In genomic region chr2:26345554-26346453, GRCh38 we compare ENCODE assay signal across 8 cellular contexts. TPM values are rescaled to one million over a fixed set of nuclear protein-coding genes. Genes with fewer than 3 reads are reported as not detected.
DNase-seq lines count a peak whose midpoint lies in the region; ATAC-seq and TF ChIP-seq lines count a peak whose summit lies in the region.

Gene SELENOI, plus strand, starts transcription at chr2:26346143. Its CDS starts 90 bp downstream, at chr2:26346233.

- no peaks in the 10 kb centered on the region; the same call in 1 of the 2 replicates for H3K36me3 Mint-ChIP-seq in WTC11

- ATAC-seq in GM18909 (IDR thresholded peaks at IDR 0.05; ENCODE audit: poor library complexity, unreplicated experiment) (peak; percentile 94), HG03175 (IDR thresholded peaks at IDR 0.05; ENCODE audit: unreplicated experiment) (peak; percentile 94), WTC11 (peak; percentile 99)

- TF ChIP-seq CTCF in AG04450 (IDR thresholded peaks at IDR 0.05; ENCODE audit: low read depth, low read length) = no peak
- no peak for TF ChIP-seq CTCF in WTC11 (IDR thresholded peaks at IDR 0.05)
- TF ChIP-seq CTCF in smooth muscle cell (IDR thresholded peaks at IDR 0.05; ENCODE audit: borderline replicate concordance, insufficient read depth, poor library complexity, severe bottlenecking) = no peak

- peak within 1 kb of the TSS; percentile 87 for H3K27ac ChIP-seq in AG04450 (ENCODE audit: low read depth, low read length)
- H3K27ac ChIP-seq in caudate nucleus (ENCODE audit: low read depth, low read length) = peak within 1 kb of the TSS; percentile 88
- H3K27ac ChIP-seq in smooth muscle cell (ENCODE audit: low read depth) = peak within 1 kb of the TSS; percentile 91

- peaks cover 31% of the 10 kb centered on the region for H4K20me1 ChIP-seq in smooth muscle cell (ENCODE audit: low read depth)

- H3K9ac ChIP-seq in smooth muscle cell (ENCODE audit: low read depth) = peak within 1 kb of the TSS; percentile 89

- DNase-seq in AG04450 (ENCODE audit: low read depth, low spot score) = peak; percentile 98
- peak; percentile 95 for DNase-seq in NCI-H226
- DNase-seq in WTC11 (ENCODE audit: low spot score) = peak; percentile 99
- DNase-seq in caudate nucleus (lab: John Stamatoyannopoulos, UW) = peak; percentile 87 to 100 (median 99)
- DNase-seq in iPS-NIHi7 (ENCODE audit: extremely low spot score) = peak; percentile 98
- peak; percentile 96 for DNase-seq in smooth muscle cell (lab: John Stamatoyannopoulos, UW; ENCODE audit: unreplicated experiment)

- no peaks in the 10 kb centered on the region for H3K27me3 Mint-ChIP-seq in WTC11 (ENCODE audit: low read depth)

- H3K79me2 ChIP-seq in smooth muscle cell (ENCODE audit: low read depth) = peaks cover 64% of the 10 kb centered on the region

- H3K4me3 ChIP-seq in AG04450 (ENCODE audit: low read depth, low read length) (peak within 1 kb of the TSS; percentile 94), smooth muscle cell (peak within 1 kb of the TSS; percentile 96)

- WGBS in smooth muscle cell (ENCODE audit: low lambda C conversion rate) = under 1% methylated on average over 75 of the region's 80 CpGs

- peak within 1 kb of the TSS; percentile 88 for H2AFZ ChIP-seq in smooth muscle cell (ENCODE audit: low read depth)

- no peaks in the 10 kb centered on the region for H3F3A ChIP-seq in smooth muscle cell (ENCODE audit: low read depth)

- no peaks in the 10 kb centered on the region for H3K36me3 ChIP-seq in smooth muscle cell (ENCODE audit: low read depth)

- peaks cover 24% of the 10 kb centered on the region for H3K4me1 Mint-ChIP-seq in WTC11

- peak within 1 kb of the TSS; percentile 99 for H3K4me2 ChIP-seq in smooth muscle cell

- H3K27me3 ChIP-seq in AG04450 (ENCODE audit: control insufficient read depth, insufficient read depth, low read length) (no peaks in the 10 kb centered on the region), smooth muscle cell (ENCODE audit: low read depth) (no peaks in the 10 kb centered on the region)

- peak within 1 kb of the TSS; percentile 98 for H3K4me3 Mint-ChIP-seq in WTC11

- CTCF ChIA-PET in AG04450 (lab: Charles Lee) = interaction anchor here (1.1 to 2.7 kb wide), 2 partner anchors 15 to 21 kb away, joined by 3 to 12 read pairs; no protein-coding TSS in a partner anchor
- CTCF ChIA-PET in WTC11 (lab: Charles Lee) = interaction anchor here (0.6 to 1.8 kb wide), 8 partner anchors 27 to 174 kb away, joined by 3 to 8 read pairs (median 4); no protein-coding TSS in a partner anchor

- peak within 1 kb of the TSS; percentile 100 for H3K27ac Mint-ChIP-seq in WTC11

- H3K4me1 ChIP-seq in smooth muscle cell (ENCODE audit: low read depth) = peaks cover 25% of the 10 kb centered on the region

- no peaks in the 10 kb centered on the region for H3K9me3 Mint-ChIP-seq in WTC11

- H3K9me3 ChIP-seq in AG04450 (ENCODE audit: control insufficient read depth, insufficient read depth, low read length) = no peaks in the 10 kb centered on the region
- no peaks in the 10 kb centered on the region for H3K9me3 ChIP-seq in smooth muscle cell (replicated peaks; ENCODE audit: low read depth)

- POLR2A ChIA-PET in AG04450 (lab: Yijun Ruan, JAX) (interaction anchor here (0.6 to 1.2 kb wide), 5 partner anchors 10 to 101 kb away, joined by 3 to 4 read pairs (median 4); partner anchors contain the start of genes HADHA and HADHB), WTC11 (lab: Charles Lee) (interaction anchor here (0.6 to 1.9 kb wide), 9 partner anchors 11 to 434 kb away, joined by 3 to 7 read pairs (median 3); partner anchors contain the start of genes HADHB and RAB10)

TF ChIP-seq in WTC11, 78 proteins besides CTCF, POLR2A, EP300 and RAD21 (continues in another document):
- TF ChIP-seq FOXK1 (CRISPR knock-in tag; IDR thresholded peaks at IDR 0.05) = peak; percentile 73
- TF ChIP-seq OVOL2 (CRISPR knock-in tag; IDR thresholded peaks at IDR 0.05; ENCODE audit: borderline replicate concordance) = no peak
- no peak for TF ChIP-seq ZSCAN18 (CRISPR knock-in tag; IDR thresholded peaks at IDR 0.05)
- TF ChIP-seq MYBL2 (CRISPR knock-in tag; IDR thresholded peaks at IDR 0.05) = peak; percentile 50; the same call in 1 of the 2 replicates
- TF ChIP-seq MAX (CRISPR knock-in tag; IDR thresholded peaks at IDR 0.05) = peak; percentile 63; the same call in 1 of the 2 replicates
- TF ChIP-seq USF2 (CRISPR knock-in tag; IDR thresholded peaks at IDR 0.05) = no peak
- TF ChIP-seq CDX4 (CRISPR knock-in tag; IDR thresholded peaks at IDR 0.05; ENCODE audit: borderline replicate concordance) = no peak
- 0 out of 2 replicates have a peak, but pooled peaks have one; percentile 68 for TF ChIP-seq RELA (CRISPR knock-in tag; IDR thresholded peaks at IDR 0.05; ENCODE audit: borderline replicate concordance)
- peak; percentile 32; the same call in 1 of the 2 replicates for TF ChIP-seq ZNF232 (CRISPR knock-in tag; IDR thresholded peaks at IDR 0.05)
- peak; percentile 90 for TF ChIP-seq NFYB (CRISPR knock-in tag; conservative IDR thresholded peaks at IDR 0.05; ENCODE audit: low read depth)
- no peak for TF ChIP-seq PRDM15 (CRISPR knock-in tag; IDR thresholded peaks at IDR 0.05)
- TF ChIP-seq CREM (CRISPR knock-in tag; IDR thresholded peaks at IDR 0.05) = peak; percentile 86

RNA-seq across cellular contexts. Expression of gene SELENOI, which starts in this region (rescaled TPM):
- polyA plus RNA-seq in AG04450 (2011; rRNA removed) (8.9 and 10.9 TPM in 2 replicates), smooth muscle cell (3.3 and 5.3 TPM in 2 replicates)
- polyA minus RNA-seq in AG04450 (2011; rRNA and poly(A)+ RNA removed) = 33.1 and 45.9 TPM in 2 replicates
- total RNA-seq in WTC11 (2021) (39.3 to 53.1 TPM (median 45.2 TPM) in 3 replicates), smooth muscle cell (26.3 and 26.8 TPM in 2 replicates)

Comparison
In these comparisons a context has a peak if more than half of its experiments do, and no peak if none do; other contexts are left out.
1. Peak in every context shown above with its lines: DNase-seq, ATAC-seq, H3K4me3 ChIP-seq and H3K27ac ChIP-seq.